In the genomic region with DNA sequence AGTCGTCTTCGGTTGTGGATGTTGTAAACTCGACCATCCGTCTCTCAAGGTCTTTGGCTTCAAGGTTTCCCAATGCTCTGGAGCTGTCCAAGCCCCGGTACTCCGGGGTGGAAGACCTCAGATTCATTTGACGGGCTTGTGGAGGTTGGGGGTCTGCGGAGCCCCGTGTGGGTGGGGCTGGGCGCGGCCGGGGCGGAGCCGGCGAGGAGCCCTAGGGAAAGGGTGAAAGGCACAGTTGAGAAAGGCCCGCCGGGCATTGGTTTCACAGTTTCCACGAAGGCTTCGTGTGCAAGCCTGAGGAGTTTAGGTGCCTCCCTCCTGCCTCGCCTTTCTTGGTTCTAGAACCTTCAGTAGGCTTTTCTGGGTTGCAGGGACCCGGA, we compare ENCODE assay signal across 8 cellular contexts. TPM values are rescaled to one million over a fixed set of nuclear protein-coding genes. Genes with fewer than 3 reads are reported as not detected.
DNase-seq lines count a peak whose midpoint lies in the region; ATAC-seq lines count a peak whose summit lies in the region.

No MANE protein-coding gene starts in this region.

- H3K27me3 ChIP-seq in SJCRH30 (no peaks in the 10 kb centered on the region), rectal smooth muscle tissue (ENCODE audit: control insufficient read depth, insufficient read depth, low read length) (no peaks in the 10 kb centered on the region)

- no peak overlapping the region for H3K9ac ChIP-seq in rectal smooth muscle tissue (ENCODE audit: low read length)

- H3K4me1 ChIP-seq in SJCRH30 (no peaks in the 10 kb centered on the region), rectal smooth muscle tissue (ENCODE audit: control insufficient read depth, insufficient read depth, low read length) (peaks cover 7% of the 10 kb centered on the region)

- H3K27ac ChIP-seq in SJCRH30 (peak overlapping the region; percentile 56; the same call in 1 of the 2 replicates), rectal smooth muscle tissue (ENCODE audit: low read depth, low read length) (peak overlapping the region; percentile 70)

- peak; percentile 3 for ATAC-seq in GM21515 (IDR thresholded peaks at IDR 0.05; ENCODE audit: unreplicated experiment)
- ATAC-seq in Right ventricle myocardium superior (ENCODE audit: poor library complexity): peak; percentile 4
- no peak for ATAC-seq in HG03354 (IDR thresholded peaks at IDR 0.05; ENCODE audit: poor library complexity, severe bottlenecking, unreplicated experiment)

- DNase-seq in SJCRH30 (no peak), Right ventricle myocardium superior (peak; percentile 43), NCI-H1694 (lab: John Stamatoyannopoulos, UW) (no peak), AML-193 (lab: John Stamatoyannopoulos, UW) (no peak)
- no peak for DNase-seq in effector CD4-positive, alpha-beta T cell

- H3K9me3 ChIP-seq in SJCRH30 (replicated peaks): no peaks in the 10 kb centered on the region

- H3K36me3 ChIP-seq in SJCRH30 (no peaks in the 10 kb centered on the region), rectal smooth muscle tissue (ENCODE audit: control insufficient read depth, insufficient read depth, low read length) (no peaks in the 10 kb centered on the region)

- H3K4me3 ChIP-seq in SJCRH30: peak overlapping the region; percentile 63
- H3K4me3 ChIP-seq in rectal smooth muscle tissue (ENCODE audit: low read length): peak overlapping the region; percentile 70

- intact Hi-C loops in Right ventricle myocardium superior (cut with DNase I): loop anchor here (5.0 kb wide), 1 partner anchor 38 kb away; no protein-coding TSS in a partner anchor

RNA-seq across cellular contexts. Expression of a gene that starts 0.4 kb away (rescaled TPM):
- total RNA-seq in SJCRH30 (2014; rRNA removed; shearing (Covaris generic)): 75.6 and 83.6 TPM in 2 replicates
- total RNA-seq in Right ventricle myocardium superior: 25.0 TPM
